9 cellular contexts compared by ENCODE assay signal in genomic region chr2:65377556-65378307, GRCh38. TPM values are rescaled to one million over a fixed set of nuclear protein-coding genes. Genes with fewer than 3 reads are reported as not detected.
A peak's percentile ranks its signal among the peaks of the same experiment; 100 is the strongest.
DNase-seq lines count a peak whose midpoint lies in the region; ATAC-seq and TF ChIP-seq lines count a peak whose summit lies in the region.
"Had no signal": no experiment of that assay in that cellular context is flagged by ENCODE, and none has a peak within 500 bp of the region (broad histone marks: within the 10 kb centered on the region; RNA-seq: fewer than 3 reads in every experiment).

No MANE protein-coding gene starts in this region.

- TF ChIP-seq CTCF in Panc1 (IDR thresholded peaks at IDR 0.05) (no peak), esophagus muscularis mucosa (IDR thresholded peaks at IDR 0.05) (no peak)

- no peak overlapping the region for H3K27ac Mint-ChIP-seq in activated CD4-positive, alpha-beta T cell treated with anti-CD3 and anti-CD28 coated beads for 36 hours
- no peak overlapping the region for H3K27ac Mint-ChIP-seq in stimulated activated effector memory CD8-positive, alpha-beta T cell treated with anti-CD3 and anti-CD28 coated beads, Interleukin-12 subunit alpha, Interleukin-12 subunit beta, amount 100 ng/mL, for 72 hours

- H3K9me3 ChIP-seq in Panc1 (ENCODE audit: control insufficient read depth, insufficient read depth, low read depth, low read length) (no peaks in the 10 kb centered on the region), esophagus muscularis mucosa (no peaks in the 10 kb centered on the region)

- no peak for TF ChIP-seq EP300 in esophagus muscularis mucosa (IDR thresholded peaks at IDR 0.05)

- no peaks in the 10 kb centered on the region for H3K9me3 Mint-ChIP-seq in activated CD4-positive, alpha-beta T cell treated with anti-CD3 and anti-CD28 coated beads for 36 hours (ENCODE audit: low read depth)
- no peaks in the 10 kb centered on the region for H3K9me3 Mint-ChIP-seq in stimulated activated effector memory CD8-positive, alpha-beta T cell treated with anti-CD3 and anti-CD28 coated beads, Interleukin-12 subunit alpha, Interleukin-12 subunit beta, amount 100 ng/mL, for 72 hours
- H3K9me3 Mint-ChIP-seq: central memory CD8-positive, alpha-beta T cell had no signal

- peak; percentile 84 for ATAC-seq in activated CD4-positive, alpha-beta T cell treated with anti-CD3 and anti-CD28 coated beads for 36 hours
- ATAC-seq in Panc1 (peak; percentile 90), HG02623 (IDR thresholded peaks at IDR 0.05; ENCODE audit: unreplicated experiment) (no peak), HG03097 (IDR thresholded peaks at IDR 0.05; ENCODE audit: low FRiP score, unreplicated experiment) (no peak)
- peak; percentile 81 for ATAC-seq in stimulated activated effector memory CD8-positive, alpha-beta T cell treated with anti-CD3 and anti-CD28 coated beads, Interleukin-12 subunit alpha, Interleukin-12 subunit beta, amount 100 ng/mL, for 72 hours

- no TSS peak for BruUV-seq in Panc1 (replicated peaks; lab: Mats Ljungman, UMichigan)

- CTCF ChIA-PET in activated CD4-positive, alpha-beta T cell treated with anti-CD3 and anti-CD28 coated beads for 36 hours (lab: Charles Lee): interaction anchor here (0.6 to 0.8 kb wide), 3 partner anchors 25 to 113 kb away, joined by 3 to 4 read pairs (median 3); no protein-coding TSS in a partner anchor
- CTCF ChIA-PET in Panc1 (lab: Charles Lee): no interaction called here

- no peaks in the 10 kb centered on the region for H3K27me3 ChIP-seq in Panc1 (ENCODE audit: control insufficient read depth, insufficient read depth, low read length)
- no peaks in the 10 kb centered on the region for H3K27me3 ChIP-seq in esophagus muscularis mucosa

- in situ Hi-C loops in Panc1 (cut with HindIII; ENCODE audit: low pct_unique_long_range_greater_than_20kb, low sequenced_read_pairs): no loop called here

- H3K27ac ChIP-seq in Panc1 (ENCODE audit: low read length) (peak overlapping the region; percentile 71), esophagus muscularis mucosa (replicated peaks in 1 of 4) (no peak overlapping the region)

- no peak overlapping the region for H3K4me3 ChIP-seq in Panc1 (ENCODE audit: low read depth in 2 of 2, low read length in 2 of 2)
- H3K4me3 ChIP-seq in esophagus muscularis mucosa: no peak overlapping the region

- H3K36me3 ChIP-seq in Panc1 (ENCODE audit: control insufficient read depth, insufficient read depth, low read length): no peaks in the 10 kb centered on the region; the same call in 1 of the 2 replicates
- H3K36me3 ChIP-seq in esophagus muscularis mucosa: no peaks in the 10 kb centered on the region

- no peaks in the 10 kb centered on the region for H3K36me3 Mint-ChIP-seq in activated CD4-positive, alpha-beta T cell treated with anti-CD3 and anti-CD28 coated beads for 36 hours (ENCODE audit: low read depth)
- peaks cover 2% of the 10 kb centered on the region for H3K36me3 Mint-ChIP-seq in stimulated activated effector memory CD8-positive, alpha-beta T cell treated with anti-CD3 and anti-CD28 coated beads, Interleukin-12 subunit alpha, Interleukin-12 subunit beta, amount 100 ng/mL, for 72 hours

- peaks cover 14% of the 10 kb centered on the region for H3K27me3 Mint-ChIP-seq in activated CD4-positive, alpha-beta T cell treated with anti-CD3 and anti-CD28 coated beads for 36 hours
- H3K27me3 Mint-ChIP-seq: central memory CD8-positive, alpha-beta T cell had no signal

- POLR2A ChIA-PET in activated CD4-positive, alpha-beta T cell treated with anti-CD3 and anti-CD28 coated beads for 36 hours (lab: Charles Lee): no interaction called here
- POLR2A ChIA-PET in Panc1 (lab: Charles Lee): no interaction called here

- peaks cover 29% of the 10 kb centered on the region for H3K4me1 Mint-ChIP-seq in activated CD4-positive, alpha-beta T cell treated with anti-CD3 and anti-CD28 coated beads for 36 hours
- H3K4me1 Mint-ChIP-seq in stimulated activated effector memory CD8-positive, alpha-beta T cell treated with anti-CD3 and anti-CD28 coated beads, Interleukin-12 subunit alpha, Interleukin-12 subunit beta, amount 100 ng/mL, for 72 hours: peaks cover 23% of the 10 kb centered on the region

- H3K4me3 Mint-ChIP-seq in activated CD4-positive, alpha-beta T cell treated with anti-CD3 and anti-CD28 coated beads for 36 hours: no peak overlapping the region
- H3K4me3 Mint-ChIP-seq in stimulated activated effector memory CD8-positive, alpha-beta T cell treated with anti-CD3 and anti-CD28 coated beads, Interleukin-12 subunit alpha, Interleukin-12 subunit beta, amount 100 ng/mL, for 72 hours: no peak overlapping the region
- H3K4me3 Mint-ChIP-seq: central memory CD8-positive, alpha-beta T cell had no signal

- H3K4me1 ChIP-seq in Panc1 (ENCODE audit: control insufficient read depth, insufficient read depth, low read length): peaks cover 81% of the 10 kb centered on the region
- H3K4me1 ChIP-seq in esophagus muscularis mucosa: peaks cover 29 to 46% (median 33%) of the 10 kb centered on the region in 4 donors

- intact Hi-C loops in activated CD4-positive, alpha-beta T cell treated with anti-CD3 and anti-CD28 coated beads for 36 hours (cut with DNase I, micrococcal nuclease): no loop called here
- intact Hi-C loops in Panc1 (cut with micrococcal nuclease; ENCODE audit: unreplicated experiment) (no loop called here), esophagus muscularis mucosa (cut with DNase I) (no loop called here)

- no peak for TF ChIP-seq POLR2A in esophagus muscularis mucosa (IDR thresholded peaks at IDR 0.05; ENCODE audit: low read depth)

- peak; percentile 52 for DNase-seq in activated CD4-positive, alpha-beta T cell treated with anti-CD3 and anti-CD28 coated beads for 36 hours
- DNase-seq in activated CD4-positive, alpha-beta T cell treated with anti-CD3 and anti-CD28 coated beads, Interleukin-2, amount 50 U/mL, for 4 hours: no peak
- no peak for DNase-seq in Panc1 (ENCODE audit: low read depth, low spot score)
- peak; percentile 72 for DNase-seq in fibroblast of gingiva (ENCODE audit: low read depth)
- DNase-seq in stimulated activated effector memory CD8-positive, alpha-beta T cell treated with anti-CD3 and anti-CD28 coated beads, Interleukin-12 subunit alpha, Interleukin-12 subunit beta, amount 100 ng/mL, for 72 hours (ENCODE audit: low spot score in 2 of 2): no peak
- DNase-seq in esophagus muscularis mucosa (ENCODE audit: extremely low spot score): no peak

- 67% methylated on average over 5 of the region's 5 CpGs for WGBS in esophagus muscularis mucosa

RNA-seq across cellular contexts. Expression of gene SPRED2, which starts 54.7 kb away (rescaled TPM):
- 1 to 10 TPM; 6.7 to 7.9 TPM for total RNA-seq in activated CD4-positive, alpha-beta T cell treated with anti-CD3 and anti-CD28 coated beads for 36 hours
- total RNA-seq in Panc1 (2021; ENCODE audit: unreplicated experiment) (60.1 TPM), esophagus muscularis mucosa (10 to 100 TPM; 17.4 to 25.6 (median 18.7) TPM)
- polyA plus RNA-seq in Panc1 (2012; ENCODE audit: insufficient read length): 61.0 TPM

Comparison
In these comparisons a context has a peak if more than half of its experiments do, and no peak if none do; other contexts are left out.
1. DNase-seq: peak in activated CD4-positive, alpha-beta T cell treated with anti-CD3 and anti-CD28 coated beads for 36 hours (single experiment) and fibroblast of gingiva (single experiment); none in activated CD4-positive, alpha-beta T cell treated with anti-CD3 and anti-CD28 coated beads, Interleukin-2, amount 50 U/mL, for 4 hours (0 of 2), Panc1 (single experiment), stimulated activated effector memory CD8-positive, alpha-beta T cell treated with anti-CD3 and anti-CD28 coated beads, Interleukin-12 subunit alpha, Interleukin-12 subunit beta, amount 100 ng/mL, for 72 hours (0 of 2) and esophagus muscularis mucosa (single experiment).
2. ATAC-seq: peak in activated CD4-positive, alpha-beta T cell treated with anti-CD3 and anti-CD28 coated beads for 36 hours (single experiment), Panc1 (single experiment) and stimulated activated effector memory CD8-positive, alpha-beta T cell treated with anti-CD3 and anti-CD28 coated beads, Interleukin-12 subunit alpha, Interleukin-12 subunit beta, amount 100 ng/mL, for 72 hours (single experiment); none in HG02623 (single experiment) and HG03097 (single experiment).